1 cellular context compared by ENCODE assay signal in genomic region chr17:6683730-6684459, GRCh38.
TF ChIP-seq lines count a peak whose summit lies in the region.

No MANE protein-coding gene starts in this region.

TF ChIP-seq in HepG2, 621 proteins besides CTCF, POLR2A, EP300 and RAD21 (continued from another document and continues in another):
- TF ChIP-seq IKZF5 (CRISPR knock-in tag; IDR thresholded peaks at IDR 0.05) (0 out of 2 replicates have a peak, but pooled peaks have one; percentile 17), IRX3 (CRISPR knock-in tag; IDR thresholded peaks at IDR 0.05; ENCODE audit: borderline replicate concordance, low read depth) (no peak), ZNF709 (CRISPR knock-in tag; IDR thresholded peaks at IDR 0.05) (no peak), NFRKB (IDR thresholded peaks at IDR 0.05) (no peak), ZC3H13 (CRISPR knock-in tag; IDR thresholded peaks at IDR 0.05) (peak; percentile 99), ZNF317 (CRISPR knock-in tag; IDR thresholded peaks at IDR 0.05) (no peak), SPEN (CRISPR knock-in tag; IDR thresholded peaks at IDR 0.05; ENCODE audit: low read depth) (peak; percentile 20; the same call in 1 of the 2 replicates), ZNF441 (CRISPR knock-in tag; IDR thresholded peaks at IDR 0.05; ENCODE audit: borderline replicate concordance) (0 out of 2 replicates have a peak, but pooled peaks have one; percentile 30), MEIS1 (CRISPR knock-in tag; IDR thresholded peaks at IDR 0.05; ENCODE audit: borderline replicate concordance) (0 out of 2 replicates have a peak, but pooled peaks have one; percentile 35), SALL1 (CRISPR knock-in tag; IDR thresholded peaks at IDR 0.05) (peak; percentile 12; the same call in 1 of the 2 replicates), MIER3 (CRISPR knock-in tag; IDR thresholded peaks at IDR 0.05; ENCODE audit: borderline replicate concordance) (no peak), RBFOX2 (IDR thresholded peaks at IDR 0.05; ENCODE audit: low read depth, low read length) (no peak), ZNF747 (CRISPR knock-in tag; IDR thresholded peaks at IDR 0.05; ENCODE audit: borderline replicate concordance) (0 out of 2 replicates have a peak, but pooled peaks have one; percentile 20), ADNP (CRISPR knock-in tag; IDR thresholded peaks at IDR 0.05) (no peak), AKAP8 (CRISPR knock-in tag; IDR thresholded peaks at IDR 0.05) (no peak), ZFP1 (CRISPR knock-in tag; IDR thresholded peaks at IDR 0.05) (no peak), ZNF318 (CRISPR knock-in tag; IDR thresholded peaks at IDR 0.05) (0 out of 2 replicates have a peak, but pooled peaks have one; percentile 46), AGO2 (optimal IDR thresholded peaks at IDR 0.05; ENCODE audit: low read depth, low read length) (peak; percentile 44), ZMAT3 (CRISPR knock-in tag; conservative IDR thresholded peaks at IDR 0.05) (0 out of 2 replicates have a peak, but pooled peaks have one; percentile 44), REPIN1 (CRISPR knock-in tag; IDR thresholded peaks at IDR 0.05; ENCODE audit: borderline replicate concordance, low read depth) (no peak), RBM22 (optimal IDR thresholded peaks at IDR 0.05; ENCODE audit: low read length) (peak; percentile 10), RARG (CRISPR knock-in tag; IDR thresholded peaks at IDR 0.05; ENCODE audit: low read depth) (no peak), RARA (CRISPR knock-in tag; IDR thresholded peaks at IDR 0.05) (no peak), ZNF138 (CRISPR knock-in tag; IDR thresholded peaks at IDR 0.05; ENCODE audit: low read depth) (no peak), MEF2D (CRISPR knock-in tag; IDR thresholded peaks at IDR 0.05) (0 out of 2 replicates have a peak, but pooled peaks have one; percentile 0), ZNF224 (CRISPR knock-in tag; IDR thresholded peaks at IDR 0.05) (peak; percentile 35; the same call in 1 of the 2 replicates), TEAD3 (CRISPR knock-in tag; optimal IDR thresholded peaks at IDR 0.05; ENCODE audit: borderline replicate concordance) (peak; percentile 50), ARNTL (CRISPR knock-in tag; IDR thresholded peaks at IDR 0.05) (peak; percentile 59; the same call in 1 of the 2 replicates), GATA4 (IDR thresholded peaks at IDR 0.05; ENCODE audit: borderline replicate concordance, low read depth) (no peak), SMAD1 (CRISPR knock-in tag; IDR thresholded peaks at IDR 0.05; ENCODE audit: borderline replicate concordance, low read depth) (no peak), BCL3 (CRISPR knock-in tag; IDR thresholded peaks at IDR 0.05) (peak; percentile 38; the same call in 1 of the 2 replicates), POLR2G (IDR thresholded peaks at IDR 0.05; ENCODE audit: low read depth, low read length) (peak; percentile 47; the same call in 1 of the 2 replicates), ZNF644 (CRISPR knock-in tag; IDR thresholded peaks at IDR 0.05; ENCODE audit: low read depth) (no peak)
- TF ChIP-seq, protein P1, sequence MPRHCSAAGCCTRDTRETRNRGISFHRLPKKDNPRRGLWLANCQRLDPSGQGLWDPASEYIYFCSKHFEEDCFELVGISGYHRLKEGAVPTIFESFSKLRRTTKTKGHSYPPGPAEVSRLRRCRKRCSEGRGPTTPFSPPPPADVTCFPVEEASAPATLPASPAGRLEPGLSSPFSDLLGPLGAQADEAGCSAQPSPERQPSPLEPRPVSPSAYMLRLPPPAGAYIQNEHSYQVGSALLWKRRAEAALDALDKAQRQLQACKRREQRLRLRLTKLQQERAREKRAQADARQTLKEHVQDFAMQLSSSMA (CRISPR knock-in tag; IDR thresholded peaks at IDR 0.05): 0 out of 2 replicates have a peak, but pooled peaks have one; percentile 46
- TF ChIP-seq, protein P2, sequence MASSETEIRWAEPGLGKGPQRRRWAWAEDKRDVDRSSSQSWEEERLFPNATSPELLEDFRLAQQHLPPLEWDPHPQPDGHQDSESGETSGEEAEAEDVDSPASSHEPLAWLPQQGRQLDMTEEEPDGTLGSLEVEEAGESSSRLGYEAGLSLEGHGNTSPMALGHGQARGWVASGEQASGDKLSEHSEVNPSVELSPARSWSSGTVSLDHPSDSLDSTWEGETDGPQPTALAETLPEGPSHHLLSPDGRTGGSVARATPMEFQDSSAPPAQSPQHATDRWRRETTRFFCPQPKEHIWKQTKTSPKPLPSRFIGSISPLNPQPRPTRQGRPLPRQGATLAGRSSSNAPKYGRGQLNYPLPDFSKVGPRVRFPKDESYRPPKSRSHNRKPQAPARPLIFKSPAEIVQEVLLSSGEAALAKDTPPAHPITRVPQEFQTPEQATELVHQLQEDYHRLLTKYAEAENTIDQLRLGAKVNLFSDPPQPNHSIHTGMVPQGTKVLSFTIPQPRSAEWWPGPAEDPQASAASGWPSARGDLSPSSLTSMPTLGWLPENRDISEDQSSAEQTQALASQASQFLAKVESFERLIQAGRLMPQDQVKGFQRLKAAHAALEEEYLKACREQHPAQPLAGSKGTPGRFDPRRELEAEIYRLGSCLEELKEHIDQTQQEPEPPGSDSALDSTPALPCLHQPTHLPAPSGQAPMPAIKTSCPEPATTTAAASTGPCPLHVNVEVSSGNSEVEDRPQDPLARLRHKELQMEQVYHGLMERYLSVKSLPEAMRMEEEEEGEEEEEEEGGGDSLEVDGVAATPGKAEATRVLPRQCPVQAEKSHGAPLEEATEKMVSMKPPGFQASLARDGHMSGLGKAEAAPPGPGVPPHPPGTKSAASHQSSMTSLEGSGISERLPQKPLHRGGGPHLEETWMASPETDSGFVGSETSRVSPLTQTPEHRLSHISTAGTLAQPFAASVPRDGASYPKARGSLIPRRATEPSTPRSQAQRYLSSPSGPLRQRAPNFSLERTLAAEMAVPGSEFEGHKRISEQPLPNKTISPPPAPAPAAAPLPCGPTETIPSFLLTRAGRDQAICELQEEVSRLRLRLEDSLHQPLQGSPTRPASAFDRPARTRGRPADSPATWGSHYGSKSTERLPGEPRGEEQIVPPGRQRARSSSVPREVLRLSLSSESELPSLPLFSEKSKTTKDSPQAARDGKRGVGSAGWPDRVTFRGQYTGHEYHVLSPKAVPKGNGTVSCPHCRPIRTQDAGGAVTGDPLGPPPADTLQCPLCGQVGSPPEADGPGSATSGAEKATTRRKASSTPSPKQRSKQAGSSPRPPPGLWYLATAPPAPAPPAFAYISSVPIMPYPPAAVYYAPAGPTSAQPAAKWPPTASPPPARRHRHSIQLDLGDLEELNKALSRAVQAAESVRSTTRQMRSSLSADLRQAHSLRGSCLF (CRISPR knock-in tag; IDR thresholded peaks at IDR 0.05; ENCODE audit: borderline replicate concordance): no peak
- TF ChIP-seq, protein P3, sequence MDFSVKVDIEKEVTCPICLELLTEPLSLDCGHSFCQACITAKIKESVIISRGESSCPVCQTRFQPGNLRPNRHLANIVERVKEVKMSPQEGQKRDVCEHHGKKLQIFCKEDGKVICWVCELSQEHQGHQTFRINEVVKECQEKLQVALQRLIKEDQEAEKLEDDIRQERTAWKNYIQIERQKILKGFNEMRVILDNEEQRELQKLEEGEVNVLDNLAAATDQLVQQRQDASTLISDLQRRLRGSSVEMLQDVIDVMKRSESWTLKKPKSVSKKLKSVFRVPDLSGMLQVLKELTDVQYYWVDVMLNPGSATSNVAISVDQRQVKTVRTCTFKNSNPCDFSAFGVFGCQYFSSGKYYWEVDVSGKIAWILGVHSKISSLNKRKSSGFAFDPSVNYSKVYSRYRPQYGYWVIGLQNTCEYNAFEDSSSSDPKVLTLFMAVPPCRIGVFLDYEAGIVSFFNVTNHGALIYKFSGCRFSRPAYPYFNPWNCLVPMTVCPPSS (IDR thresholded peaks at IDR 0.05): no peak
- TF ChIP-seq, protein P4, sequence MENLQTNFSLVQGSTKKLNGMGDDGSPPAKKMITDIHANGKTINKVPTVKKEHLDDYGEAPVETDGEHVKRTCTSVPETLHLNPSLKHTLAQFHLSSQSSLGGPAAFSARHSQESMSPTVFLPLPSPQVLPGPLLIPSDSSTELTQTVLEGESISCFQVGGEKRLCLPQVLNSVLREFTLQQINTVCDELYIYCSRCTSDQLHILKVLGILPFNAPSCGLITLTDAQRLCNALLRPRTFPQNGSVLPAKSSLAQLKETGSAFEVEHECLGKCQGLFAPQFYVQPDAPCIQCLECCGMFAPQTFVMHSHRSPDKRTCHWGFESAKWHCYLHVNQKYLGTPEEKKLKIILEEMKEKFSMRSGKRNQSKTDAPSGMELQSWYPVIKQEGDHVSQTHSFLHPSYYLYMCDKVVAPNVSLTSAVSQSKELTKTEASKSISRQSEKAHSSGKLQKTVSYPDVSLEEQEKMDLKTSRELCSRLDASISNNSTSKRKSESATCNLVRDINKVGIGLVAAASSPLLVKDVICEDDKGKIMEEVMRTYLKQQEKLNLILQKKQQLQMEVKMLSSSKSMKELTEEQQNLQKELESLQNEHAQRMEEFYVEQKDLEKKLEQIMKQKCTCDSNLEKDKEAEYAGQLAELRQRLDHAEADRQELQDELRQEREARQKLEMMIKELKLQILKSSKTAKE (CRISPR knock-in tag; IDR thresholded peaks at IDR 0.05; ENCODE audit: borderline replicate concordance): no peak
